ENCODE assay signal across 1 cellular context in the genomic region with DNA sequence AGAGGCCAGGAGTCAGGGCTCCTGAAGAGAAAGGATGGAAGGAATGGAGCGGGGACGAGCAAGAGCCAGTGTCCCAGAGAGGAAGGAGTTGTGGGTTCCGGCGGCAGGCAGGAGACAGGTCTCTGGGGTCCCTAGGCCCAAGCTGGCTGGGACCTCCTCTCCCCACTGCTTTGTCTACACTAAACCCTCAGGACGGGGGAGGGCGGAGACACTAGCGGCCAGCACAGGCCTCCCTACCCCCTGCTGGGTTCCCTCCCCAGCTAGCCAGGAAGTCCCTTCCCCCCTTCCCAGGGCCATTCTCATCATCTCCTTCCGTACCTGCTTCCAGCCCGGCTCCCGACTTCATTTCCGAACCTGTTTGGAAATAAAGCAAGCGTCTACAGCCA.
TF ChIP-seq lines count a peak whose summit lies in the region.

No MANE protein-coding gene starts in this region.

TF ChIP-seq in WTC11, 78 proteins besides CTCF, POLR2A, EP300 and RAD21 (continued from another document):
- TF ChIP-seq, protein P1, sequence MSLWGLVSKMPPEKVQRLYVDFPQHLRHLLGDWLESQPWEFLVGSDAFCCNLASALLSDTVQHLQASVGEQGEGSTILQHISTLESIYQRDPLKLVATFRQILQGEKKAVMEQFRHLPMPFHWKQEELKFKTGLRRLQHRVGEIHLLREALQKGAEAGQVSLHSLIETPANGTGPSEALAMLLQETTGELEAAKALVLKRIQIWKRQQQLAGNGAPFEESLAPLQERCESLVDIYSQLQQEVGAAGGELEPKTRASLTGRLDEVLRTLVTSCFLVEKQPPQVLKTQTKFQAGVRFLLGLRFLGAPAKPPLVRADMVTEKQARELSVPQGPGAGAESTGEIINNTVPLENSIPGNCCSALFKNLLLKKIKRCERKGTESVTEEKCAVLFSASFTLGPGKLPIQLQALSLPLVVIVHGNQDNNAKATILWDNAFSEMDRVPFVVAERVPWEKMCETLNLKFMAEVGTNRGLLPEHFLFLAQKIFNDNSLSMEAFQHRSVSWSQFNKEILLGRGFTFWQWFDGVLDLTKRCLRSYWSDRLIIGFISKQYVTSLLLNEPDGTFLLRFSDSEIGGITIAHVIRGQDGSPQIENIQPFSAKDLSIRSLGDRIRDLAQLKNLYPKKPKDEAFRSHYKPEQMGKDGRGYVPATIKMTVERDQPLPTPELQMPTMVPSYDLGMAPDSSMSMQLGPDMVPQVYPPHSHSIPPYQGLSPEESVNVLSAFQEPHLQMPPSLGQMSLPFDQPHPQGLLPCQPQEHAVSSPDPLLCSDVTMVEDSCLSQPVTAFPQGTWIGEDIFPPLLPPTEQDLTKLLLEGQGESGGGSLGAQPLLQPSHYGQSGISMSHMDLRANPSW (CRISPR knock-in tag; conservative IDR thresholded peaks at IDR 0.05; ENCODE audit: low read depth), result no peak
- TF ChIP-seq, protein P2, sequence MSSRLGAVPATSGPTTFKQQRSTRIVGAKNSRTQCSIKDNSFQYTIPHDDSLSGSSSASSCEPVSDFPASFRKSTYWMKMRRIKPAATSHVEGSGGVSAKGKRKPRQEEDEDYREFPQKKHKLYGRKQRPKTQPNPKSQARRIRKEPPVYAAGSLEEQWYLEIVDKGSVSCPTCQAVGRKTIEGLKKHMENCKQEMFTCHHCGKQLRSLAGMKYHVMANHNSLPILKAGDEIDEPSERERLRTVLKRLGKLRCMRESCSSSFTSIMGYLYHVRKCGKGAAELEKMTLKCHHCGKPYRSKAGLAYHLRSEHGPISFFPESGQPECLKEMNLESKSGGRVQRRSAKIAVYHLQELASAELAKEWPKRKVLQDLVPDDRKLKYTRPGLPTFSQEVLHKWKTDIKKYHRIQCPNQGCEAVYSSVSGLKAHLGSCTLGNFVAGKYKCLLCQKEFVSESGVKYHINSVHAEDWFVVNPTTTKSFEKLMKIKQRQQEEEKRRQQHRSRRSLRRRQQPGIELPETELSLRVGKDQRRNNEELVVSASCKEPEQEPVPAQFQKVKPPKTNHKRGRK (CRISPR knock-in tag; IDR thresholded peaks at IDR 0.05; ENCODE audit: borderline replicate concordance), result no peak
